Comparison of ENCODE assay signal across 8 cellular contexts in genomic region chr15:92809064-92809879, GRCh38.
DNase-seq lines count a peak whose midpoint lies in the region; ATAC-seq and TF ChIP-seq lines count a peak whose summit lies in the region.

No MANE protein-coding gene starts in this region.

- peak overlapping the region; percentile 98 for H3K27ac ChIP-seq in OCI-LY7 (ENCODE audit: low read depth, low read length, poor library complexity, severe bottlenecking)

- peak overlapping the region; percentile 91 to 100 (median 95) for H3K4me3 Mint-ChIP-seq in IgD-negative memory B cell

- peak overlapping the region; percentile 84 for H3K4me2 ChIP-seq in OCI-LY7 (ENCODE audit: low read length)

- POLR2A ChIA-PET in OCI-LY7 (lab: Charles Lee): interaction anchor here (0.6 to 8.0 kb wide), 19 partner anchors 8 to 664 kb away, joined by 3 to 154 read pairs (median 9); partner anchors contain the start of gene CHD2

- no peaks in the 10 kb centered on the region for H3K9me3 Mint-ChIP-seq in IgD-negative memory B cell

- H3K27ac Mint-ChIP-seq in IgD-negative memory B cell: peak overlapping the region; percentile 98 to 99 (median 98)

- peaks cover 51% of the 10 kb centered on the region for H3K4me1 ChIP-seq in OCI-LY7 (ENCODE audit: insufficient read depth, low read length, poor library complexity, severe bottlenecking)
- peaks cover 26% of the 10 kb centered on the region for H3K4me1 ChIP-seq in mucosa of stomach (ENCODE audit: control insufficient read depth, insufficient read depth, low read length)

- peaks cover 26% of the 10 kb centered on the region; the same call in 1 of the 2 replicates for H3K79me2 ChIP-seq in OCI-LY7 (ENCODE audit: insufficient read depth, low read depth, low read length)

- H3K9me2 ChIP-seq in OCI-LY7 (ENCODE audit: insufficient read depth, low read length): no peaks in the 10 kb centered on the region

- H3K36me3 ChIP-seq in OCI-LY7 (ENCODE audit: insufficient read depth, low read length) (no peaks in the 10 kb centered on the region), mucosa of stomach (ENCODE audit: control insufficient read depth, insufficient read depth, low read length) (no peaks in the 10 kb centered on the region)

- intact Hi-C loops in OCI-LY7 (cut with micrococcal nuclease; ENCODE audit: unreplicated experiment): loop anchor here (1.0 kb wide), 4 partner anchors 23 to 109 kb away; partner anchors contain the start of gene CHD2

- no peaks in the 10 kb centered on the region for H3K9me3 ChIP-seq in OCI-LY7 (ENCODE audit: low read length)
- H3K9me3 ChIP-seq in mucosa of stomach (ENCODE audit: control insufficient read depth, low read length): no peaks in the 10 kb centered on the region

- ATAC-seq in GM21576 (IDR thresholded peaks at IDR 0.05; ENCODE audit: unreplicated experiment): peak; percentile 72

- CTCF ChIA-PET in OCI-LY7 (lab: Charles Lee; ENCODE audit: unreplicated experiment): interaction anchor here (0.8 to 2.2 kb wide), 5 partner anchors 10 to 112 kb away, joined by 3 to 8 read pairs (median 6); no protein-coding TSS in a partner anchor

- no peaks in the 10 kb centered on the region for H4K20me1 ChIP-seq in OCI-LY7 (ENCODE audit: insufficient read depth, low read length)

- H3K27me3 Mint-ChIP-seq in IgD-negative memory B cell: no peaks in the 10 kb centered on the region

- DNase-seq in DMS53 treated with DMSO at 0.1 percent for 48 hours (lab: John Stamatoyannopoulos, UW; ENCODE audit: unreplicated experiment) (peak; percentile 85), OCI-LY7 (ENCODE audit: low spot score) (peak; percentile 99), activated T-cell treated with anti-CD3 and anti-CD28 coated beads for 48 hours (ENCODE audit: low read depth) (peak; percentile 100), epithelial cell of proximal tubule (ENCODE audit: low read depth) (no peak)
- DNase-seq in stimulated activated CD8-positive, alpha-beta memory T cell treated with anti-CD3 and anti-CD28 coated beads, Interleukin-4, amount 100 ng/mL, for 48 hours: peak; percentile 98

- TF ChIP-seq CTCF in OCI-LY7 (conservative IDR thresholded peaks at IDR 0.05; ENCODE audit: low read length) (peak; percentile 91), epithelial cell of proximal tubule (conservative IDR thresholded peaks at IDR 0.05; ENCODE audit: low read depth, low read length) (peak; percentile 81)

- no peaks in the 10 kb centered on the region for H3K27me3 ChIP-seq in mucosa of stomach (ENCODE audit: control insufficient read depth, insufficient read depth, low read length)

- H2AFZ ChIP-seq in OCI-LY7 (ENCODE audit: low read length): no peak overlapping the region; the same call in 1 of the 2 replicates

- BruUV-seq in OCI-LY7 (replicated peaks; lab: Mats Ljungman, UMichigan): TSS peak; percentile 97

- H3K36me3 Mint-ChIP-seq in IgD-negative memory B cell: peaks cover 2% of the 10 kb centered on the region

- peak overlapping the region; percentile 93 for H3K9ac ChIP-seq in mucosa of stomach (ENCODE audit: low read length)

- H3K4me3 ChIP-seq in OCI-LY7 (ENCODE audit: low read depth, low read length, poor library complexity, severe bottlenecking) (peak overlapping the region; percentile 73), epithelial cell of proximal tubule (ENCODE audit: low read depth, low read length) (peak overlapping the region; percentile 69), mucosa of stomach (ENCODE audit: low read length) (peak overlapping the region; percentile 23)

- H3K4me1 Mint-ChIP-seq in IgD-negative memory B cell: peaks cover 21 to 29% (median 24%) of the 10 kb centered on the region in 3 donors

Comparison
In these comparisons a context has a peak if more than half of its experiments do, and no peak if none do; other contexts are left out.
1. H3K4me3 ChIP-seq: peak in every context shown above with its lines; median percentile 73 in OCI-LY7; 69 in epithelial cell of proximal tubule; 23 in mucosa of stomach.